ENCODE assay signal across 10 cellular contexts in genomic region chr3:183823963-183824362, GRCh38. TPM values are rescaled to one million over a fixed set of nuclear protein-coding genes. Genes with fewer than 3 reads are reported as not detected.
DNase-seq lines count a peak whose midpoint lies in the region; ATAC-seq and TF ChIP-seq lines count a peak whose summit lies in the region.
"Had no signal": no experiment of that assay in that cellular context is flagged by ENCODE, and none has a peak within 500 bp of the region (broad histone marks: within the 10 kb centered on the region; RNA-seq: fewer than 3 reads in every experiment).

No MANE protein-coding gene starts in this region.

- H3K9me3 ChIP-seq in BLaER1 (no peaks in the 10 kb centered on the region), SK-N-MC (ENCODE audit: low read depth, low read length) (no peaks in the 10 kb centered on the region), right lobe of liver (no peaks in the 10 kb centered on the region), stomach (no peaks in the 10 kb centered on the region)

- 77% methylated on average over 5 of the region's 5 CpGs for WGBS in right lobe of liver (ENCODE audit: insufficient coverage, low coverage, low lambda C conversion rate, missing lambda C conversion rate)
- 76 to 88% (median 80%) methylated on average over 5 of the region's 5 CpGs for WGBS in stomach, 5 donors

- no peaks in the 10 kb centered on the region for H3K9me3 Mint-ChIP-seq in immature natural killer cell

- intact Hi-C loops in right lobe of liver (cut with DNase I) (no loop called here), stomach (cut with DNase I; ENCODE audit: low total_unique reads) (no loop called here)

- H4K20me1 ChIP-seq in BLaER1: peaks cover 40% of the 10 kb centered on the region

- H3K27me3 ChIP-seq in BLaER1: no peaks in the 10 kb centered on the region; the same call in 1 of the 2 replicates
- no peaks in the 10 kb centered on the region for H3K27me3 ChIP-seq in right lobe of liver
- H3K27me3 ChIP-seq in stomach: no peaks in the 10 kb centered on the region

- peak overlapping the region; percentile 82 to 90 (median 85) for H3K4me3 Mint-ChIP-seq in immature natural killer cell

- H3K4me3 ChIP-seq in BLaER1: peak overlapping the region; percentile 77
- peak overlapping the region; percentile 65 for H3K4me3 ChIP-seq in HFF-Myc (replicated peaks; ENCODE audit: low read depth, low read length)
- peak overlapping the region; percentile 90 for H3K4me3 ChIP-seq in SK-N-MC
- H3K4me3 ChIP-seq in right lobe of liver: no peak overlapping the region
- no peak overlapping the region for H3K4me3 ChIP-seq in stomach

- peaks cover 1 to 3% (median 3%) of the 10 kb centered on the region in 3 donors for H3K27me3 Mint-ChIP-seq in immature natural killer cell (ENCODE audit: low read depth in 3 of 3)

- DNase-seq in HFF-Myc (ENCODE audit: extremely low read depth, low read depth): no peak
- no peak for DNase-seq in SK-N-MC (ENCODE audit: low read depth, low spot score)
- no peak for DNase-seq in immature natural killer cell
- no peak for DNase-seq in right lobe of liver
- no peak for DNase-seq in stomach
- DNase-seq: activated gamma-delta T cell treated with Interleukin-2 at 50 U/mL for 16 hours, NCI-H446 had no signal

- TF ChIP-seq EP300 in stomach (IDR thresholded peaks at IDR 0.05): no peak

- H3K9ac ChIP-seq in BLaER1: no peak overlapping the region
- peak overlapping the region; percentile 71 for H3K9ac ChIP-seq in SK-N-MC (ENCODE audit: insufficient read length)

- TF ChIP-seq CTCF in HFF-Myc (IDR thresholded peaks at IDR 0.05; ENCODE audit: low read depth, low read length, missing control alignments) (no peak), right lobe of liver (IDR thresholded peaks at IDR 0.05) (no peak), stomach (IDR thresholded peaks at IDR 0.05) (no peak)

- H3K27ac ChIP-seq in BLaER1 (no peak overlapping the region), SK-N-MC (no peak overlapping the region), right lobe of liver (no peak overlapping the region), stomach (no peak overlapping the region)

- peaks cover 0 to 2% (median 0%) of the 10 kb centered on the region in 3 donors for H3K36me3 Mint-ChIP-seq in immature natural killer cell

- H3K27ac Mint-ChIP-seq in immature natural killer cell: peak overlapping the region in 1 of 6 donors; percentile 21

- H3K36me3 ChIP-seq in BLaER1 (peaks cover 14% of the 10 kb centered on the region), SK-N-MC (ENCODE audit: insufficient read depth, low read length) (0 out of 2 replicates have a peak, but pooled peaks cover 7% of the 10 kb centered on the region), right lobe of liver (no peaks in the 10 kb centered on the region), stomach (peaks cover 0 to 15% (median 15%) of the 10 kb centered on the region in 4 donors)

- no peak for ATAC-seq in right lobe of liver
- ATAC-seq in GM21786 (IDR thresholded peaks at IDR 0.05; ENCODE audit: unreplicated experiment): no peak
- ATAC-seq in HG03571 (IDR thresholded peaks at IDR 0.05; ENCODE audit: unreplicated experiment): no peak

- H3K4me1 Mint-ChIP-seq in immature natural killer cell: peaks cover 17 to 18% of the 10 kb centered on the region in 2 donors

- peak overlapping the region; percentile 97 for H3K4me2 ChIP-seq in BLaER1

- TF ChIP-seq POLR2A in right lobe of liver (IDR thresholded peaks at IDR 0.05) (no peak), stomach (IDR thresholded peaks at IDR 0.05) (no peak)

- peaks cover 41% of the 10 kb centered on the region for H3K4me1 ChIP-seq in BLaER1
- H3K4me1 ChIP-seq in right lobe of liver: peaks cover 0 to 16% (median 0%) of the 10 kb centered on the region in 4 donors
- H3K4me1 ChIP-seq in stomach: peaks cover 8 to 22% (median 17%) of the 10 kb centered on the region in 4 donors

RNA-seq across cellular contexts. Expression of gene MAP6D1, which starts 1.4 kb away (rescaled TPM):
- polyA plus RNA-seq in immature natural killer cell (not detected), stomach (1 to 10 TPM in 1 of 3 donors, under 1 TPM in 1, not detected in 1; 0.25 to 1.0 TPM)
- total RNA-seq in right lobe of liver (under 1 TPM; 0.22 to 0.61 (median 0.37) TPM), stomach (under 1 TPM in 1 of 5 donors, not detected in 4; 0.58 TPM)

Comparison
In these comparisons a context has a peak if more than half of its experiments do, and no peak if none do; other contexts are left out.
1. H3K4me3 ChIP-seq: peak in BLaER1 (single experiment), HFF-Myc (single experiment) and SK-N-MC (single experiment); none in right lobe of liver (0 of 3) and stomach (0 of 4).